Comparison of ENCODE assay signal across 1 cellular context in genomic region chr1:160211010-160211790, GRCh38.
TF ChIP-seq lines count a peak whose summit lies in the region.

No MANE protein-coding gene starts in this region.

TF ChIP-seq in K562, 482 proteins besides CTCF, POLR2A, EP300 and RAD21:
- TF ChIP-seq RFX1 (IDR thresholded peaks at IDR 0.05) (peak; percentile 94), L3MBTL2 (IDR thresholded peaks at IDR 0.05) (no peak), ZNF197 (CRISPR knock-in tag; IDR thresholded peaks at IDR 0.05; ENCODE audit: low read depth) (no peak), BMI1 (IDR thresholded peaks at IDR 0.05; ENCODE audit: low read length) (0 out of 2 replicates have a peak, but pooled peaks have one; percentile 37)
- TF ChIP-seq, protein P1, sequence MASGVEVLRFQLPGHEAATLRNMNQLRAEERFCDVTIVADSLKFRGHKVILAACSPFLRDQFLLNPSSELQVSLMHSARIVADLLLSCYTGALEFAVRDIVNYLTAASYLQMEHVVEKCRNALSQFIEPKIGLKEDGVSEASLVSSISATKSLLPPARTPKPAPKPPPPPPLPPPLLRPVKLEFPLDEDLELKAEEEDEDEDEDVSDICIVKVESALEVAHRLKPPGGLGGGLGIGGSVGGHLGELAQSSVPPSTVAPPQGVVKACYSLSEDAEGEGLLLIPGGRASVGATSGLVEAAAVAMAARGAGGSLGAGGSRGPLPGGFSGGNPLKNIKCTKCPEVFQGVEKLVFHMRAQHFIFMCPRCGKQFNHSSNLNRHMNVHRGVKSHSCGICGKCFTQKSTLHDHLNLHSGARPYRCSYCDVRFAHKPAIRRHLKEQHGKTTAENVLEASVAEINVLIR (CRISPR knock-in tag; IDR thresholded peaks at IDR 0.05): no peak
